In the genomic region with DNA sequence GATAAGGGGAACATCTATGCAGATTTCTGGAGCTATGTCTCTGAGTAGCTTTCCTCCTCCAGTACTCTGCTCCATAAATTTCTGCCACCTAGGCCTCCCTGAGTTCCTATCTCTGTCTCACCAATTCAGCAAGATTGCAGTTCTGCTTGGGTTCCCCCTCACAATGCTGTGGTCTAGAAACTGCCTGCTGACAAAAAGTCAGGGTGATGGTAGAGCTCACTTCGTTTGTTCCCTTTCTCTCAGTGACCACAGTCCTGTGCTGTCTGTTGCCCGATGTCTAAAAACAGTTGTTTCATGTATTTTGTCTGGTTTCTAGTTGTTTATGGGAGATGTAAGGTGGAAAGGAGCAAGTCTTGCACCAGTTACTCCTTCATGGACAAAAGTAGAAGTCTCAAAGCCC, we compare ENCODE assay signal across 13 cellular contexts. TPM values are rescaled to one million over a fixed set of nuclear protein-coding genes. Genes with fewer than 3 reads are reported as not detected.
DNase-seq lines count a peak whose midpoint lies in the region; ATAC-seq and TF ChIP-seq lines count a peak whose summit lies in the region.
"Had no signal": no experiment of that assay in that cellular context is flagged by ENCODE, and none has a peak within 500 bp of the region (broad histone marks: within the 10 kb centered on the region; RNA-seq: fewer than 3 reads in every experiment).

No MANE protein-coding gene starts in this region.

- H3K36me3 Mint-ChIP-seq in T-cell, result peaks cover 5% of the 10 kb centered on the region
- H3K36me3 Mint-ChIP-seq: IgD-negative memory B cell had no signal

- CTCF ChIA-PET in T-cell (lab: Charles Lee), result interaction anchor here in 1 of 2 donors (1.1 kb wide), 1 partner anchor 45 kb away, joined by 3 read pairs; no protein-coding TSS in a partner anchor

- H3K36me3 ChIP-seq in GM06990 (ENCODE audit: control insufficient read depth, insufficient read depth, low read length), result no peaks in the 10 kb centered on the region
- H3K36me3 ChIP-seq: suprapubic skin had no signal

- ATAC-seq in GM19395 (IDR thresholded peaks at IDR 0.05; ENCODE audit: unreplicated experiment) (peak; percentile 95), HG02852 (IDR thresholded peaks at IDR 0.05; ENCODE audit: unreplicated experiment) (peak; percentile 93), HG03575 (IDR thresholded peaks at IDR 0.05; ENCODE audit: extremely low read depth, insufficient number of reproducible peaks, low FRiP score, unreplicated experiment) (peak; percentile 79), T-cell (replicated peaks in 1 of 4) (no peak), HG02970 (IDR thresholded peaks at IDR 0.05; ENCODE audit: low FRiP score, unreplicated experiment) (no peak)

- no peak for TF ChIP-seq CTCF in GM06990 (IDR thresholded peaks at IDR 0.05; ENCODE audit: insufficient read depth, low read length, poor library complexity, severe bottlenecking)

- no peak overlapping the region for H3K4me3 ChIP-seq in GM06990 (replicated peaks; ENCODE audit: low read depth, low read length)
- H3K4me3 ChIP-seq: suprapubic skin had no signal

- H3K27me3 Mint-ChIP-seq in T-cell, result peaks cover 0 to 9% of the 10 kb centered on the region in 2 donors

- DNase-seq in GM06990 (ENCODE audit: extremely low read depth, insufficient read length) (peak; percentile 35), T-cell (no peak), DMS153 treated with DMSO at 0.1 percent for 48 hours (lab: John Stamatoyannopoulos, UW; ENCODE audit: unreplicated experiment) (no peak), NCI-H1436 (lab: John Stamatoyannopoulos, UW) (no peak)
- DNase-seq: activated T-cell treated with anti-CD3 and anti-CD28 coated beads, Interleukin-2, amount 50 U/mL, for 24 hours; NCI-H774 had no signal

- H3K4me3 Mint-ChIP-seq in T-cell, result no peak overlapping the region
- H3K4me3 Mint-ChIP-seq: activated T-cell treated with anti-CD3 and anti-CD28 coated beads, Interleukin-2, amount 50 U/mL, for 24 hours; T-helper 2 cell treated with Interferon-gamma antibody and Interleukin-4, amounts not matched to agents 5 μg/mL and 100 μg/mL, for 36 hours had no signal

- POLR2A ChIA-PET in T-cell (lab: Charles Lee), result no interaction called here

- no peaks in the 10 kb centered on the region for H3K27me3 ChIP-seq in GM06990 (replicated peaks; ENCODE audit: control insufficient read depth, insufficient read depth, low read length)
- H3K27me3 ChIP-seq: suprapubic skin had no signal

- H3K27ac Mint-ChIP-seq in T-cell, result no peak overlapping the region
- H3K27ac Mint-ChIP-seq: activated T-cell treated with anti-CD3 and anti-CD28 coated beads, Interleukin-2, amount 50 U/mL, for 24 hours; IgD-negative memory B cell; T-helper 2 cell treated with Interferon-gamma antibody and Interleukin-4, amounts not matched to agents 5 μg/mL and 100 μg/mL, for 36 hours had no signal

- peaks cover 0 to 3% (median 2%) of the 10 kb centered on the region in 3 donors for H3K9me3 Mint-ChIP-seq in T-cell
- H3K9me3 Mint-ChIP-seq: activated T-cell treated with anti-CD3 and anti-CD28 coated beads, Interleukin-2, amount 50 U/mL, for 24 hours; IgD-negative memory B cell had no signal

- peaks cover 7 to 46% (median 22%) of the 10 kb centered on the region in 3 donors for H3K4me1 Mint-ChIP-seq in T-cell

RNA-seq across cellular contexts. Expression of a gene that starts 41.1 kb away (rescaled TPM):
- total RNA-seq in T-cell, result 10 to 100 TPM; 11.7 to 17.4 (median 12.6) TPM

Comparison
In these comparisons a context has a peak if more than half of its experiments do, and no peak if none do; other contexts are left out.
1. ATAC-seq: peak in GM19395 (single experiment), HG02852 (single experiment) and HG03575 (single experiment); none in T-cell (0 of 4) and HG02970 (single experiment).